8 cellular contexts compared by ENCODE assay signal in the genomic region with DNA sequence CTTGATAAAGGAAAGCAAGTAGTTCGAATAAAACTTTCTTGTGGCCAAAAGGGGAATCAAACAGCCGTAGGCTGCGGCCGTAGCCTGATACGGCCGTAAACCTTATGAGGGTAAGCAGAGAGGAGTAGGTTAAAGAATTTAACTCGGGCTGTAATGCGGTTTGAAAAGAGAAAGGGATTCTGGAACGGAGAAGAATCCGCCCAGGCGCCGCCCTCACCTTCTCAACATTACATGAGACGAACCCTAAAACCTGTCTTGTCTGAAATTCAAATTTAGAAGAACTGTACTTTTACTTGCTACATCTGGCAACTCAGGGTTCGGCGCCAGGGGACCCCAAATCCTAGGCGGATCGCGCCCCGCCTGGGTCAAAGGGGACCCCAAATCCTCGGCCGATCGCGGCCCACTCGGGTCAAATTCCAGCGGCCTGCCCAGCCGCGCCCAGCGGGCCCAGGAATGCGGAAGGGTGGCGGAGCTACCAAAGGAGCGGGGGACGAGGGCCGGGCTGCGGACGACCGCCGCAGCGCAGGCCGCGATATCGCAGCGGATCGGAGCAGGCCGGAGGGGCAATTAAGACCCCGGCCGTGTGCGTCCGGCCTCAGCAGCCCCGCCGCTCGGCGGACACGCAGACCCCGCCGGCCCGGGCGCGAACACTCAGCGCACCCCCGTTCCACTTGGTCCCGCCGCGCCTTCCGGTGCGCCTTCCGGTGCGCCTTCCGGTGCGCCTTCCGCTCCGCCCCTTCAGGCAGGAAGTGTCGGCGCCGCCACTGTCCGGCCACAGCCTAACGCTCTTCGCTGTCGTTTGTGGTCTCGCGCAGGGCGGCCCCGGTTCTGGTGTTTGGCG. TPM values are rescaled to one million over a fixed set of nuclear protein-coding genes. Genes with fewer than 3 reads are reported as not detected.
DNase-seq lines count a peak whose midpoint lies in the region; ATAC-seq and TF ChIP-seq lines count a peak whose summit lies in the region.

A gene (plus strand): TSS at position 741 of the 841 bp plus-strand sequence. CDS start 10,766 bp downstream, outside the sequence.

- H2AFZ ChIP-seq in osteoblast (ENCODE audit: low read length), result peak within 1 kb of the TSS; percentile 72

- H3K4me1 Mint-ChIP-seq in activated naive CD4-positive, alpha-beta T cell treated with anti-CD3 and anti-CD28 coated beads, Interleukin-2, amount 10 ng/mL, durations not matched to agents 7 days and 5 days, result peaks cover 85% of the 10 kb centered on the region

- H3K27me3 Mint-ChIP-seq in activated naive CD4-positive, alpha-beta T cell treated with anti-CD3 and anti-CD28 coated beads, Interleukin-2, amount 10 ng/mL, durations not matched to agents 7 days and 5 days, result no peaks in the 10 kb centered on the region

- CTCF ChIA-PET in activated naive CD4-positive, alpha-beta T cell treated with anti-CD3 and anti-CD28 coated beads, Interleukin-2, amount 10 ng/mL, durations not matched to agents 7 days and 5 days (lab: Charles Lee), result interaction anchor here (1.0 kb wide), 1 partner anchor 12 kb away, joined by 3 read pairs; no protein-coding TSS in a partner anchor

- peak; percentile 82 for ATAC-seq in GM21717 (IDR thresholded peaks at IDR 0.05; ENCODE audit: unreplicated experiment)

- H3K27ac Mint-ChIP-seq in activated naive CD4-positive, alpha-beta T cell treated with anti-CD3 and anti-CD28 coated beads, Interleukin-2, amount 10 ng/mL, durations not matched to agents 7 days and 5 days, result peak within 1 kb of the TSS; percentile 99

- no peak for TF ChIP-seq CTCF in osteoblast (IDR thresholded peaks at IDR 0.05; ENCODE audit: extremely low read depth, low read depth, low read length)

- peak within 1 kb of the TSS; percentile 98 for H3K9ac ChIP-seq in SK-N-MC (ENCODE audit: insufficient read length)

- DNase-seq in ELF-1 (ENCODE audit: low read depth, low spot score) (peak; percentile 90), KBM-7 (peak; percentile 87), SK-N-MC (ENCODE audit: low read depth, low spot score) (no peak), glomerular endothelial cell (ENCODE audit: extremely low read depth, low read depth, low spot score) (no peak), osteoblast (ENCODE audit: insufficient read length, low spot score, missing footprints) (peak; percentile 95)
- peak; percentile 87 for DNase-seq in activated naive CD4-positive, alpha-beta T cell treated with anti-CD3 and anti-CD28 coated beads, Interleukin-2, amount 10 ng/mL, durations not matched to agents 7 days and 5 days

- peak within 1 kb of the TSS; percentile 99 for H3K4me3 ChIP-seq in SK-N-MC
- H3K4me3 ChIP-seq in osteoblast (ENCODE audit: insufficient read depth, low read length), result peak within 1 kb of the TSS; percentile 97
- peak within 1 kb of the TSS; percentile 88 for H3K4me3 ChIP-seq in thymus (ENCODE audit: low read length)

- H3K27ac ChIP-seq in SK-N-MC (peak within 1 kb of the TSS; percentile 96), osteoblast (ENCODE audit: low read depth, low read length) (peak within 1 kb of the TSS; percentile 97), thymus (ENCODE audit: low read depth) (peak within 1 kb of the TSS; percentile 98)

- in situ Hi-C loops in KBM-7 (cut with MboI; ENCODE audit: low pct_unique_long_range_greater_than_20kb, low sequenced_read_pairs), result no loop called here

- H3K9me3 Mint-ChIP-seq in activated naive CD4-positive, alpha-beta T cell treated with anti-CD3 and anti-CD28 coated beads, Interleukin-2, amount 10 ng/mL, durations not matched to agents 7 days and 5 days, result no peaks in the 10 kb centered on the region

- peak within 1 kb of the TSS; percentile 95 for H3K4me2 ChIP-seq in osteoblast (ENCODE audit: insufficient read depth, low read length)

- H3K4me3 Mint-ChIP-seq in activated naive CD4-positive, alpha-beta T cell treated with anti-CD3 and anti-CD28 coated beads, Interleukin-2, amount 10 ng/mL, durations not matched to agents 7 days and 5 days, result peak within 1 kb of the TSS; percentile 91

- H3K36me3 Mint-ChIP-seq in activated naive CD4-positive, alpha-beta T cell treated with anti-CD3 and anti-CD28 coated beads, Interleukin-2, amount 10 ng/mL, durations not matched to agents 7 days and 5 days, result peaks cover 68% of the 10 kb centered on the region

- peaks cover 42% of the 10 kb centered on the region for H4K20me1 ChIP-seq in osteoblast (ENCODE audit: insufficient read depth, low read length)

- H3K4me1 ChIP-seq in osteoblast (ENCODE audit: insufficient read depth, low read length) (peaks cover 49% of the 10 kb centered on the region), thymus (ENCODE audit: control insufficient read depth, insufficient read depth, low read length) (peaks cover 18% of the 10 kb centered on the region)

- peaks cover 21% of the 10 kb centered on the region for H3K36me3 ChIP-seq in SK-N-MC (ENCODE audit: insufficient read depth, low read length)
- H3K36me3 ChIP-seq in osteoblast (ENCODE audit: insufficient read depth, low read length), result peaks cover 29% of the 10 kb centered on the region
- H3K36me3 ChIP-seq in thymus (ENCODE audit: control insufficient read depth, insufficient read depth), result peaks cover 15% of the 10 kb centered on the region

- under 1% methylated on average over 83 of the region's 83 CpGs for WGBS in thymus

- no peaks in the 10 kb centered on the region for H3K27me3 ChIP-seq in osteoblast (ENCODE audit: insufficient read depth, low read length)
- H3K27me3 ChIP-seq in thymus (ENCODE audit: control insufficient read depth, insufficient read depth), result no peaks in the 10 kb centered on the region

- H3K79me2 ChIP-seq in osteoblast (ENCODE audit: insufficient read depth, low read length), result peaks cover 64% of the 10 kb centered on the region

- H3K9me3 ChIP-seq in SK-N-MC (ENCODE audit: low read depth, low read length) (no peaks in the 10 kb centered on the region), osteoblast (ENCODE audit: low read depth, low read length) (no peaks in the 10 kb centered on the region), thymus (ENCODE audit: control insufficient read depth) (no peaks in the 10 kb centered on the region)

RNA-seq across cellular contexts. Expression of the gene that starts here (rescaled TPM):
- 560 and 705 TPM in 2 replicates for total RNA-seq in glomerular endothelial cell
- 278 and 283 TPM in 2 replicates for total RNA-seq in osteoblast
- polyA plus RNA-seq in thymus, result 505 TPM

Comparison
In these comparisons a context has a peak if more than half of its experiments do, and no peak if none do; other contexts are left out.
1. DNase-seq: peak in ELF-1 (single experiment), KBM-7 (single experiment), activated naive CD4-positive, alpha-beta T cell treated with anti-CD3 and anti-CD28 coated beads, Interleukin-2, amount 10 ng/mL, durations not matched to agents 7 days and 5 days (single experiment) and osteoblast (single experiment); none in SK-N-MC (single experiment) and glomerular endothelial cell (single experiment).
2. Peak in every context shown above with its lines, with median percentiles within 50 percentile points of each other: H3K27ac ChIP-seq and H3K4me3 ChIP-seq.